ENCODE assay signal across 22 cellular contexts in the genomic region with DNA sequence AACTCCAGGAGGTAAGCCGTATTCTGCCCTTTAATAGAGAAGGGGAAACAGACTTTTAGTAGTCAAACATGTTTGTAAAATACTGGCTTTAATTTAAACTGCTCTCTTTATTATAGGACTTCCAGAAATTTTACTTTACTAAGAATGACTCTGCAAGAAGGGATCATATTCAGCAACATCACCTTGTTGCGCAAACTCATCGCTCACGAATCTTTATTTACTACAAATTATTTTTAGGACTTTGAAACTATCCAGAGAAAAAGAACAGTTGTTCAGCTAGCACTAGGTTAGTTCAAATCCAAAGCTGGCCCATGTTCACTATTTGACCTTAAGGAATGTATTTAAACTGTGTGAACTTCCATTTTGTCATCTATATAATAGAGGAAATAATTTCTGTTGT.
DNase-seq lines count a peak whose midpoint lies in the region; ATAC-seq, FAIRE-seq and TF ChIP-seq lines count a peak whose summit lies in the region.
"Had no signal": no experiment of that assay in that cellular context is flagged by ENCODE, and none has a peak within 500 bp of the region (broad histone marks: within the 10 kb centered on the region; RNA-seq: fewer than 3 reads in every experiment).

No MANE protein-coding gene starts in this region.

- H3K79me2 ChIP-seq in GM23338 (replicated peaks; ENCODE audit: insufficient read depth): no peaks in the 10 kb centered on the region

- FAIRE-seq in RCC 7860 (lab: Jason Lieb, UNC): no peak
- FAIRE-seq: A549, GM12891, GM18507 had no signal

- H3K4me2 ChIP-seq in GM23338: no peak overlapping the region
- H3K4me2 ChIP-seq: A549 had no signal

- H3K27me3 ChIP-seq in GM23338 (ENCODE audit: insufficient read depth) (no peaks in the 10 kb centered on the region), adipocyte (replicated peaks; ENCODE audit: control insufficient read depth, insufficient read depth, low read length) (no peaks in the 10 kb centered on the region)

- H3K4me3 Mint-ChIP-seq in GM23338: no peak overlapping the region
- H3K4me3 Mint-ChIP-seq: CD4-positive, alpha-beta memory T cell had no signal

- peaks cover 9% of the 10 kb centered on the region for H3K4me1 ChIP-seq in GM23338 (ENCODE audit: insufficient read depth)
- H3K4me1 ChIP-seq in adipocyte (ENCODE audit: control insufficient read depth, insufficient read depth, low read length): no peaks in the 10 kb centered on the region
- H3K4me1 ChIP-seq: A549 had no signal

- H3K9ac ChIP-seq in adipocyte (ENCODE audit: low read length): no peak overlapping the region

- H3K27me3 Mint-ChIP-seq in GM23338 (ENCODE audit: insufficient read depth, low read depth, poor library complexity): no peaks in the 10 kb centered on the region
- H3K27me3 Mint-ChIP-seq: CD4-positive, alpha-beta memory T cell had no signal

- ATAC-seq in GM23338: no peak
- no peak for ATAC-seq in HG02678 (IDR thresholded peaks at IDR 0.05; ENCODE audit: unreplicated experiment)
- ATAC-seq: A549, HCT116 had no signal

- H3K27ac ChIP-seq in GM23338 (ENCODE audit: low read depth): no peak overlapping the region
- H3K27ac ChIP-seq: 22Rv1, A549 had no signal

- H3K27ac Mint-ChIP-seq in GM23338: 0 out of 2 replicates have a peak overlapping the region, but pooled peaks have one; percentile 14
- H3K27ac Mint-ChIP-seq: CD4-positive, alpha-beta memory T cell had no signal

- no peaks in the 10 kb centered on the region for H4K20me1 ChIP-seq in GM23338 (replicated peaks; ENCODE audit: insufficient read depth)

- no peaks in the 10 kb centered on the region for H3K36me3 Mint-ChIP-seq in GM23338 (ENCODE audit: low read depth)
- H3K36me3 Mint-ChIP-seq: CD4-positive, alpha-beta memory T cell had no signal

- no peaks in the 10 kb centered on the region for H3K9me3 ChIP-seq in adipocyte (ENCODE audit: control insufficient read depth, low read length)
- H3K9me3 ChIP-seq: A549 had no signal

- H3K9me3 Mint-ChIP-seq in GM23338: no peaks in the 10 kb centered on the region

- H2AFZ ChIP-seq in GM23338: no peak overlapping the region; the same call in 1 of the 2 replicates

- H3F3A ChIP-seq in GM23338 (replicated peaks; ENCODE audit: low read depth): no peaks in the 10 kb centered on the region

- TF ChIP-seq CTCF in GM23338 (conservative IDR thresholded peaks at IDR 0.05; ENCODE audit: low read depth in 2 of 2): no peak
- TF ChIP-seq CTCF in epithelial cell of esophagus (IDR thresholded peaks at IDR 0.05; ENCODE audit: insufficient read depth, low read depth, low read length, missing control alignments): no peak

- H3K4me3 ChIP-seq in GM23338: no peak overlapping the region
- H3K4me3 ChIP-seq in adipocyte (ENCODE audit: low read length): no peak overlapping the region
- no peak overlapping the region for H3K4me3 ChIP-seq in epithelial cell of esophagus (ENCODE audit: low read length)
- H3K4me3 ChIP-seq: A549 had no signal

- H3K36me3 ChIP-seq in GM23338 (ENCODE audit: insufficient read depth) (no peaks in the 10 kb centered on the region), adipocyte (ENCODE audit: control insufficient read depth, insufficient read depth, low read length, severe bottlenecking) (no peaks in the 10 kb centered on the region)

- no peaks in the 10 kb centered on the region; the same call in 1 of the 2 replicates for H3K9me2 ChIP-seq in GM23338 (ENCODE audit: insufficient read depth)

- no peak for DNase-seq in GM23338 (ENCODE audit: low spot score)
- DNase-seq in LHCN-M2 (ENCODE audit: low read depth): peak; percentile 48
- DNase-seq in adipocyte (ENCODE audit: low read depth): peak; percentile 24
- peak; percentile 20 for DNase-seq in epithelial cell of esophagus (ENCODE audit: low read depth)
- no peak for DNase-seq in AG08396 (ENCODE audit: low spot score)
- DNase-seq in RCC 7860 (ENCODE audit: low spot score): no peak
- DNase-seq in effector CD4-positive, alpha-beta T cell: no peak
- DNase-seq: ACHN; C1 segment of cervical spinal cord; Calu3; CD4-positive, alpha-beta memory T cell; COR-L47; DMS79 treated with DMSO at 0.1 percent for 48 hours; GF-D8; GOT3; H7 had no signal

- peaks cover 20% of the 10 kb centered on the region for H3K4me1 Mint-ChIP-seq in GM23338
- H3K4me1 Mint-ChIP-seq: CD4-positive, alpha-beta memory T cell had no signal

TF ChIP-seq in GM23338, 12 proteins besides CTCF, POLR2A, EP300 and RAD21 (continues in another document):
- no peak for TF ChIP-seq STAT1 (IDR thresholded peaks at IDR 0.05; ENCODE audit: unreplicated experiment)
- TF ChIP-seq, protein P1, sequence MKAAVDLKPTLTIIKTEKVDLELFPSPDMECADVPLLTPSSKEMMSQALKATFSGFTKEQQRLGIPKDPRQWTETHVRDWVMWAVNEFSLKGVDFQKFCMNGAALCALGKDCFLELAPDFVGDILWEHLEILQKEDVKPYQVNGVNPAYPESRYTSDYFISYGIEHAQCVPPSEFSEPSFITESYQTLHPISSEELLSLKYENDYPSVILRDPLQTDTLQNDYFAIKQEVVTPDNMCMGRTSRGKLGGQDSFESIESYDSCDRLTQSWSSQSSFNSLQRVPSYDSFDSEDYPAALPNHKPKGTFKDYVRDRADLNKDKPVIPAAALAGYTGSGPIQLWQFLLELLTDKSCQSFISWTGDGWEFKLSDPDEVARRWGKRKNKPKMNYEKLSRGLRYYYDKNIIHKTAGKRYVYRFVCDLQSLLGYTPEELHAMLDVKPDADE (IDR thresholded peaks at IDR 0.05): no peak
- TF ChIP-seq, protein P2, sequence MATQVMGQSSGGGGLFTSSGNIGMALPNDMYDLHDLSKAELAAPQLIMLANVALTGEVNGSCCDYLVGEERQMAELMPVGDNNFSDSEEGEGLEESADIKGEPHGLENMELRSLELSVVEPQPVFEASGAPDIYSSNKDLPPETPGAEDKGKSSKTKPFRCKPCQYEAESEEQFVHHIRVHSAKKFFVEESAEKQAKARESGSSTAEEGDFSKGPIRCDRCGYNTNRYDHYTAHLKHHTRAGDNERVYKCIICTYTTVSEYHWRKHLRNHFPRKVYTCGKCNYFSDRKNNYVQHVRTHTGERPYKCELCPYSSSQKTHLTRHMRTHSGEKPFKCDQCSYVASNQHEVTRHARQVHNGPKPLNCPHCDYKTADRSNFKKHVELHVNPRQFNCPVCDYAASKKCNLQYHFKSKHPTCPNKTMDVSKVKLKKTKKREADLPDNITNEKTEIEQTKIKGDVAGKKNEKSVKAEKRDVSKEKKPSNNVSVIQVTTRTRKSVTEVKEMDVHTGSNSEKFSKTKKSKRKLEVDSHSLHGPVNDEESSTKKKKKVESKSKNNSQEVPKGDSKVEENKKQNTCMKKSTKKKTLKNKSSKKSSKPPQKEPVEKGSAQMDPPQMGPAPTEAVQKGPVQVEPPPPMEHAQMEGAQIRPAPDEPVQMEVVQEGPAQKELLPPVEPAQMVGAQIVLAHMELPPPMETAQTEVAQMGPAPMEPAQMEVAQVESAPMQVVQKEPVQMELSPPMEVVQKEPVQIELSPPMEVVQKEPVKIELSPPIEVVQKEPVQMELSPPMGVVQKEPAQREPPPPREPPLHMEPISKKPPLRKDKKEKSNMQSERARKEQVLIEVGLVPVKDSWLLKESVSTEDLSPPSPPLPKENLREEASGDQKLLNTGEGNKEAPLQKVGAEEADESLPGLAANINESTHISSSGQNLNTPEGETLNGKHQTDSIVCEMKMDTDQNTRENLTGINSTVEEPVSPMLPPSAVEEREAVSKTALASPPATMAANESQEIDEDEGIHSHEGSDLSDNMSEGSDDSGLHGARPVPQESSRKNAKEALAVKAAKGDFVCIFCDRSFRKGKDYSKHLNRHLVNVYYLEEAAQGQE (IDR thresholded peaks at IDR 0.05; ENCODE audit: unreplicated experiment): no peak
- no peak for TF ChIP-seq EZH2 (IDR thresholded peaks at IDR 0.05; ENCODE audit: low read depth, unreplicated experiment)
- no peak for TF ChIP-seq ZNF331 (CRISPR knock-in tag; IDR thresholded peaks at IDR 0.05; ENCODE audit: low read depth)
- TF ChIP-seq ZNF114 (CRISPR knock-in tag; IDR thresholded peaks at IDR 0.05): no peak

Comparison
In these comparisons a context has a peak if more than half of its experiments do, and no peak if none do; other contexts are left out.
1. DNase-seq: peak in LHCN-M2 (single experiment), adipocyte (single experiment) and epithelial cell of esophagus (single experiment); none in GM23338 (single experiment), AG08396 (single experiment), RCC 7860 (single experiment) and effector CD4-positive, alpha-beta T cell (single experiment).